Comparison of ENCODE assay signal across 9 cellular contexts in the genomic region with DNA sequence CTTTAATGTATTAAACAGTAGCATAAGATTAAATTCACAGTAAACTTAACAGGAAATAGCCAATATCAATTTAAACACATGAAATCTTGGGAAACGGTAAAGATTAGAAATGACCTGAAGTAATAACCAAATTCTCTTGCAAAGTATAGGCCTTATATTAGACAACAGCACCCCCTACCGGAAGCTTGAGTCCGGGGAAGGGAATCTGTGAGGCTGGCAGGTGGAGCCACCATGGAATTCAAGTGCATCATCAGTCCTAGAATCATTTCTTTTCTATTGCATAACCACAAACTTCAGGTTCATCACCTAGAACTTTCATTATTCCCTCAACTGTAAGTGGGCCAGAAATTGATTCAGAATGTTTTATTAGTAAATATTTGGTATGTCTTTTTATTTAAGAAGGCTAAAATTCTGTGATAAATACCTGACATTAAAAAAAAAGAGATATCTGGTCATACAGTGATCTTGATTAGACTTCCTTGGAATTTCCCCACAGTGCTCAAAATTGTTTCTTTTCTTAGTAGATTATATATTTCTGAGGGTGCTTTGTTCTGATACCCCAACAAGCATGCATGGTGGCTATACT. TPM values are rescaled to one million over a fixed set of nuclear protein-coding genes. Genes with fewer than 3 reads are reported as not detected.
DNase-seq lines count a peak whose midpoint lies in the region; ATAC-seq and TF ChIP-seq lines count a peak whose summit lies in the region.
"Had no signal": no experiment of that assay in that cellular context is flagged by ENCODE, and none has a peak within 500 bp of the region (broad histone marks: within the 10 kb centered on the region; RNA-seq: fewer than 3 reads in every experiment).

No MANE protein-coding gene starts in this region.

- H3K27ac ChIP-seq in right atrium auricular region, result no peak overlapping the region

- H3K36me3 ChIP-seq in right atrium auricular region, result no peaks in the 10 kb centered on the region

- DNase-seq in COLO829 (ENCODE audit: low spot score) (peak; percentile 64), NCI-H1105 treated with DMSO at 0.1 percent for 48 hours (lab: John Stamatoyannopoulos, UW) (peak; percentile 78), T-cell (peak; percentile 30 to 79 (median 58)), amniotic stem cell (lab: John Stamatoyannopoulos, UW) (peak; percentile 70), right atrium auricular region (ENCODE audit: low spot score) (peak; percentile 71), sciatic nerve (ENCODE audit: low spot score) (peak; percentile 81)

- no peak overlapping the region for H3K4me3 Mint-ChIP-seq in T-cell
- H3K4me3 Mint-ChIP-seq: T-helper 1 cell treated with Interleukin-12 subunit alpha and Interleukin-12 subunit beta and Interleukin-4 antibody, amounts not matched to agents 30 μg/mL and 1 μg/mL, for 36 hours had no signal

- no peaks in the 10 kb centered on the region for H3K9me3 ChIP-seq in right atrium auricular region

- POLR2A ChIA-PET in T-cell (lab: Charles Lee), result interaction anchor here in 1 of 2 donors (0.7 kb wide), 1 partner anchor 727 kb away, joined by 3 read pairs; no protein-coding TSS in a partner anchor

- H3K9me3 Mint-ChIP-seq in T-cell, result peaks cover 0 to 10% (median 4%) of the 10 kb centered on the region in 3 donors

- H3K27me3 ChIP-seq in right atrium auricular region, result no peaks in the 10 kb centered on the region

- ATAC-seq in GM21723 (IDR thresholded peaks at IDR 0.05; ENCODE audit: unreplicated experiment), result peak; percentile 84
- ATAC-seq in T-cell (replicated peaks in 1 of 4), result peak; percentile 48 to 64 (median 56)
- ATAC-seq in sciatic nerve, result peak; percentile 59
- ATAC-seq in HG02588 (IDR thresholded peaks at IDR 0.05; ENCODE audit: unreplicated experiment), result no peak

- TF ChIP-seq CTCF in right atrium auricular region (IDR thresholded peaks at IDR 0.05), result peak; percentile 82 to 90

- H3K27ac Mint-ChIP-seq in T-cell, result no peak overlapping the region
- H3K27ac Mint-ChIP-seq: T-helper 1 cell treated with Interleukin-12 subunit alpha and Interleukin-12 subunit beta and Interleukin-4 antibody, amounts not matched to agents 30 μg/mL and 1 μg/mL, for 36 hours had no signal

- peaks cover 0 to 2% of the 10 kb centered on the region in 2 donors for H3K27me3 Mint-ChIP-seq in T-cell

- no peaks in the 10 kb centered on the region for H3K36me3 Mint-ChIP-seq in T-cell

- intact Hi-C loops in sciatic nerve (cut with DNase I), result loop anchor here (10.0 kb wide), 1 partner anchor 823 kb away; no protein-coding TSS in a partner anchor

- H3K4me1 ChIP-seq in right atrium auricular region, result no peaks in the 10 kb centered on the region

- no peak overlapping the region for H3K4me3 ChIP-seq in right atrium auricular region

- CTCF ChIA-PET in T-cell (lab: Charles Lee), result interaction anchor here (0.6 to 1.4 kb wide), 8 partner anchors 9 to 828 kb away, joined by 3 to 22 read pairs (median 4); no protein-coding TSS in a partner anchor

- H3K4me1 Mint-ChIP-seq in T-cell, result peaks cover 3 to 5% (median 4%) of the 10 kb centered on the region in 3 donors

RNA-seq across cellular contexts. Expression of a gene that starts 48.6 kb away (rescaled TPM):
- 10 to 100 TPM; 44.4 to 56.9 (median 48.5) TPM for total RNA-seq in T-cell
- 10 to 100 TPM; 23.3 to 28.6 TPM for total RNA-seq in right atrium auricular region
- 29.3 TPM for total RNA-seq in sciatic nerve

RNA-seq across cellular contexts. Expression of a gene that starts 48.6 kb away (rescaled TPM):
- 10 to 100 TPM; 28.3 to 45.1 (median 36.3) TPM for total RNA-seq in T-cell
- total RNA-seq in right atrium auricular region, result 10 to 100 TPM; 26.8 to 37.8 TPM
- 84.7 TPM for total RNA-seq in sciatic nerve
